21 cellular contexts compared by ENCODE assay signal in genomic region chr11:1394936-1395772, GRCh38. TPM values are rescaled to one million over a fixed set of nuclear protein-coding genes. Genes with fewer than 3 reads are reported as not detected.
DNase-seq lines count a peak whose midpoint lies in the region; ATAC-seq and TF ChIP-seq lines count a peak whose summit lies in the region.
"Had no signal": no experiment of that assay in that cellular context is flagged by ENCODE, and none has a peak within 500 bp of the region (broad histone marks: within the 10 kb centered on the region; RNA-seq: fewer than 3 reads in every experiment).

No MANE protein-coding gene starts in this region.

- no peaks in the 10 kb centered on the region for H3K9me3 ChIP-seq in ascending aorta
- H3K9me3 ChIP-seq: BE2C, SJSA1 had no signal

- intact Hi-C loops in CD14-positive monocyte (cut with micrococcal nuclease) (no loop called here), posterior vena cava (cut with DNase I) (no loop called here), ascending aorta (cut with DNase I) (no loop called here)

- no peak for ATAC-seq in activated T-cell treated with anti-CD3 and anti-CD28 coated beads, Interleukin-2, amount 50 U/mL, for 4 hours
- ATAC-seq: HepG2 had no signal

- peaks cover 4 to 6% of the 10 kb centered on the region in 2 donors for H3K4me1 ChIP-seq in ascending aorta
- H3K4me1 ChIP-seq: BE2C had no signal

- H3K27ac ChIP-seq in caudate nucleus (ENCODE audit: low read depth, low read length) (peak overlapping the region; percentile 98), temporal lobe (ENCODE audit: low read depth, low read length) (peak overlapping the region; percentile 99), ascending aorta (no peak overlapping the region)
- H3K27ac ChIP-seq: SJSA1 had no signal

- peaks cover 0 to 13% (median 2%) of the 10 kb centered on the region in 7 donors for H3K9me3 Mint-ChIP-seq in CD14-positive monocyte
- peaks cover 2% of the 10 kb centered on the region for H3K9me3 Mint-ChIP-seq in neural crest cell
- no peaks in the 10 kb centered on the region for H3K9me3 Mint-ChIP-seq in activated T-cell treated with anti-CD3 and anti-CD28 coated beads, Interleukin-2, amount 50 U/mL, for 4 hours

- no peak for TF ChIP-seq CTCF in CD14-positive monocyte (IDR thresholded peaks at IDR 0.05)
- no peak for TF ChIP-seq CTCF in neural crest cell (conservative IDR thresholded peaks at IDR 0.05)
- TF ChIP-seq CTCF in ascending aorta (IDR thresholded peaks at IDR 0.05), result no peak

- H3K27me3 Mint-ChIP-seq in CD14-positive monocyte (ENCODE audit: low read depth in 3 of 3) (peaks cover 21 to 35% (median 28%) of the 10 kb centered on the region in 3 donors), neural crest cell (ENCODE audit: low read depth) (peaks cover 3% of the 10 kb centered on the region)
- peaks cover 27% of the 10 kb centered on the region for H3K27me3 Mint-ChIP-seq in activated T-cell treated with anti-CD3 and anti-CD28 coated beads, Interleukin-2, amount 50 U/mL, for 4 hours (ENCODE audit: low read depth)

- DNase-seq in CD14-positive monocyte (ENCODE audit: low spot score), result peak; percentile 37
- DNase-seq in caudate nucleus (lab: John Stamatoyannopoulos, UW), result peak in 1 of 61 donors; percentile 75
- DNase-seq in neural crest cell (ENCODE audit: low read depth, low spot score), result no peak
- DNase-seq in posterior vena cava (ENCODE audit: low spot score), result no peak
- no peak for DNase-seq in ascending aorta (ENCODE audit: low spot score in 2 of 2)
- DNase-seq in activated T-cell treated with anti-CD3 and anti-CD28 coated beads, Interleukin-2, amount 50 U/mL, for 4 hours, result no peak
- DNase-seq: BE2C, Calu3, DMS153, DND-41, H7, Karpas-422, NCI-H1105 treated with DMSO at 0.1 percent for 48 hours, NCI-H2029, NCI-H446, NCI-H524 treated with DMSO at 0.1 percent for 48 hours, NCI-H774 had no signal

- no peaks in the 10 kb centered on the region for H3K36me3 ChIP-seq in ascending aorta
- H3K36me3 ChIP-seq: BE2C, SJSA1 had no signal

- H3K4me1 Mint-ChIP-seq in CD14-positive monocyte (peaks cover 2% of the 10 kb centered on the region), neural crest cell (peaks cover 10% of the 10 kb centered on the region)
- peaks cover 9% of the 10 kb centered on the region for H3K4me1 Mint-ChIP-seq in activated T-cell treated with anti-CD3 and anti-CD28 coated beads, Interleukin-2, amount 50 U/mL, for 4 hours (ENCODE audit: low read depth)

- H3K27me3 ChIP-seq in ascending aorta, result peaks cover 27% of the 10 kb centered on the region

- H3K27ac Mint-ChIP-seq in CD14-positive monocyte, result no peak overlapping the region
- no peak overlapping the region for H3K27ac Mint-ChIP-seq in neural crest cell (ENCODE audit: unreplicated experiment)

- H3K36me3 Mint-ChIP-seq in CD14-positive monocyte, result peaks cover 0 to 3% of the 10 kb centered on the region in 2 donors
- peaks cover 7% of the 10 kb centered on the region for H3K36me3 Mint-ChIP-seq in neural crest cell (ENCODE audit: low read depth)
- H3K36me3 Mint-ChIP-seq in activated T-cell treated with anti-CD3 and anti-CD28 coated beads, Interleukin-2, amount 50 U/mL, for 4 hours (ENCODE audit: insufficient read depth), result no peaks in the 10 kb centered on the region

- H3K4me3 Mint-ChIP-seq in CD14-positive monocyte (no peak overlapping the region), neural crest cell (peak overlapping the region; percentile 51)
- H3K4me3 Mint-ChIP-seq in activated T-cell treated with anti-CD3 and anti-CD28 coated beads, Interleukin-2, amount 50 U/mL, for 4 hours, result no peak overlapping the region

- no peak overlapping the region for H3K4me3 ChIP-seq in ascending aorta
- H3K4me3 ChIP-seq: SJSA1 had no signal

RNA-seq across cellular contexts. Expression of gene BRSK2, which starts 5.4 kb away (rescaled TPM):
- not detected for polyA plus RNA-seq in CD14-positive monocyte
- 59.9 and 72.5 TPM in 2 replicates for total RNA-seq in neural crest cell
- 31.7 TPM for total RNA-seq in temporal lobe
- 1 to 10 TPM in 1 of 2 donors, under 1 TPM in 1; 0.81 to 1.0 TPM for total RNA-seq in posterior vena cava
- 9.3 TPM for total RNA-seq in ascending aorta
- total RNA-seq in activated T-cell treated with anti-CD3 and anti-CD28 coated beads, Interleukin-2, amount 50 U/mL, for 4 hours, result under 1 TPM; 0.53 to 0.94 (median 0.76) TPM
- total RNA-seq: M059J had no signal

Comparison
In these comparisons a context has a peak if more than half of its experiments do, and no peak if none do; other contexts are left out.
1. H3K27ac ChIP-seq: peak in caudate nucleus (single experiment) and temporal lobe (single experiment); none in ascending aorta (0 of 2).